In the genomic region with DNA sequence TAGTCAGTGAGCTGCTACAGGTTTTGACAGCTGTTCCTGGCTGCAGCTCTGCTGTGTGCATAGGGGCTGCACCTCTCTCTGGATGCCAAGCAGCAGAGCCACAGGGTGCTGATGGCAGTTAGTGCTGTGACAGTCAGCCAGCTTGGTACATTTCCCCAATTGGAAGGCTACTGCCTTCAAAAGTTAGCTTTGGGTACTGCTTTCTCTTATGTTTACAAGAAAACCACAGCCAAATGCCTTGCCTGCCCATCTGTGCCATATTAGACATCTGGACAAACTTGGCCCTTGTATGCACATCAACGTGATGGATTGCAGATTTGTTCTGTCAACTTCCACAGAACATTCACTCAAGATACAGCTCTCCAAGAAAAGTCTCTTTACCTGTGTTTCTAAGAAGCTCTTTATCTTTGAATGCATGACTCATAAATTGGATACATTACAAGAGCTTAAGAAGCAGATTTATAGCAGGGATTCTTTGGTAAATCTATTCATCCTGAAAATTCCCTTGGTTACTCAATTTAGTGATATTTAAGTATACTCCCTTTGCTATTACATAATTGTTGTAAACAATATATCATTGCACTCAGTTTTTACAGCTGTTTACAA, we compare ENCODE assay signal across 16 cellular contexts.
DNase-seq lines count a peak whose midpoint lies in the region; ATAC-seq, FAIRE-seq and TF ChIP-seq lines count a peak whose summit lies in the region.
"Had no signal": no experiment of that assay in that cellular context is flagged by ENCODE, and none has a peak within 500 bp of the region (broad histone marks: within the 10 kb centered on the region; RNA-seq: fewer than 3 reads in every experiment).

No MANE protein-coding gene starts in this region.

- no peaks in the 10 kb centered on the region for H3K9me3 Mint-ChIP-seq in activated T-helper 17 cell treated with anti-CD3 and anti-CD28 coated beads, Interleukin-2, amount 50 U/mL, for 72 hours
- no peaks in the 10 kb centered on the region for H3K9me3 Mint-ChIP-seq in endothelial cell (ENCODE audit: unreplicated experiment)
- H3K9me3 Mint-ChIP-seq: neural crest cell had no signal

- TF ChIP-seq CTCF in Loucy (conservative IDR thresholded peaks at IDR 0.05; ENCODE audit: low read length) (no peak), astrocyte of the spinal cord (IDR thresholded peaks at IDR 0.05; ENCODE audit: low read depth, low read length) (no peak), endothelial cell (IDR thresholded peaks at IDR 0.05; ENCODE audit: unreplicated experiment) (no peak)

- H3K27me3 Mint-ChIP-seq in activated T-helper 17 cell treated with anti-CD3 and anti-CD28 coated beads, Interleukin-2, amount 50 U/mL, for 72 hours = no peaks in the 10 kb centered on the region
- H3K27me3 Mint-ChIP-seq in endothelial cell (ENCODE audit: unreplicated experiment) = no peaks in the 10 kb centered on the region
- H3K27me3 Mint-ChIP-seq: CD4-positive, CD25-positive, alpha-beta regulatory T cell had no signal

- ATAC-seq in activated T-helper 17 cell treated with anti-CD3 and anti-CD28 coated beads, Interleukin-2, amount 50 U/mL, for 72 hours (replicated peaks) = no peak
- ATAC-seq in HG03139 (IDR thresholded peaks at IDR 0.05; ENCODE audit: unreplicated experiment) = no peak
- ATAC-seq: activated naive CD4-positive, alpha-beta T cell treated with anti-CD3 and anti-CD28 coated beads, Interleukin-2, amount 50 U/mL, for 72 hours; gastroesophageal sphincter; left ventricle myocardium superior had no signal

- TF ChIP-seq POLR2A in GM12892 (IDR thresholded peaks at IDR 0.05; ENCODE audit: low read depth, low read length) = no peak

- H3K4me2 ChIP-seq in Loucy (ENCODE audit: low read depth, low read length, poor library complexity, severe bottlenecking) = no peak overlapping the region

- H2AFZ ChIP-seq in Loucy (ENCODE audit: low read length) = peak overlapping the region; percentile 47

- H3K79me2 ChIP-seq in Loucy (ENCODE audit: insufficient read depth, low read length) = no peaks in the 10 kb centered on the region

- no peaks in the 10 kb centered on the region for H3K27me3 ChIP-seq in Loucy (ENCODE audit: insufficient read depth, low read length, poor library complexity, severe bottlenecking)
- H3K27me3 ChIP-seq: colonic mucosa, gastroesophageal sphincter had no signal

- no peaks in the 10 kb centered on the region for H3K9me3 ChIP-seq in Loucy (ENCODE audit: insufficient read depth, low read depth, low read length)
- H3K9me3 ChIP-seq: colonic mucosa, gastroesophageal sphincter had no signal

- no peak overlapping the region for H3K9ac ChIP-seq in Loucy (ENCODE audit: low read depth, low read length, poor library complexity, severe bottlenecking)

- H3K9me2 ChIP-seq in Loucy (replicated peaks; ENCODE audit: low read depth, low read length) = no peaks in the 10 kb centered on the region

- H3K4me3 Mint-ChIP-seq in activated T-helper 17 cell treated with anti-CD3 and anti-CD28 coated beads, Interleukin-2, amount 50 U/mL, for 72 hours = no peak overlapping the region
- H3K4me3 Mint-ChIP-seq in endothelial cell (ENCODE audit: unreplicated experiment) = no peak overlapping the region
- H3K4me3 Mint-ChIP-seq: CD4-positive, CD25-positive, alpha-beta regulatory T cell; neural crest cell had no signal

- peak; percentile 2 for DNase-seq in EL
- peak; percentile 75 for DNase-seq in astrocyte of the spinal cord (ENCODE audit: low read depth, low spot score)
- DNase-seq in kidney tubule cell (ENCODE audit: low spot score) = peak; percentile 1
- DNase-seq in GM12892 (ENCODE audit: insufficient read length) = no peak
- DNase-seq in endothelial cell (ENCODE audit: low spot score) = no peak
- DNase-seq: CD4-positive, CD25-positive, alpha-beta regulatory T cell; colonic mucosa; left ventricle myocardium superior; NCI-H526 treated with DMSO at 0.1 percent for 48 hours had no signal

- H4K20me1 ChIP-seq in Loucy (ENCODE audit: insufficient read depth, low read length, poor library complexity, severe bottlenecking) = no peaks in the 10 kb centered on the region

- no peak for FAIRE-seq in GM12892 (lab: Jason Lieb, UNC)

- H3F3A ChIP-seq in Loucy (ENCODE audit: low read depth) = no peaks in the 10 kb centered on the region

- in situ Hi-C loops in astrocyte of the spinal cord (cut with HindIII; ENCODE audit: low sequenced_read_pairs) = no loop called here

- H3K27ac Mint-ChIP-seq in activated T-helper 17 cell treated with anti-CD3 and anti-CD28 coated beads, Interleukin-2, amount 50 U/mL, for 72 hours = no peak overlapping the region
- H3K27ac Mint-ChIP-seq in endothelial cell (ENCODE audit: unreplicated experiment) = no peak overlapping the region
- H3K27ac Mint-ChIP-seq: activated naive CD4-positive, alpha-beta T cell treated with anti-CD3 and anti-CD28 coated beads, Interleukin-2, amount 50 U/mL, for 72 hours; CD4-positive, CD25-positive, alpha-beta regulatory T cell had no signal

- H3K4me3 ChIP-seq in Loucy (ENCODE audit: low read length, poor library complexity, severe bottlenecking) (no peak overlapping the region), astrocyte of the spinal cord (ENCODE audit: low read depth, low read length) (no peak overlapping the region)
- H3K4me3 ChIP-seq: colonic mucosa, gastroesophageal sphincter, SK-N-MC had no signal

- H3K36me3 Mint-ChIP-seq in activated T-helper 17 cell treated with anti-CD3 and anti-CD28 coated beads, Interleukin-2, amount 50 U/mL, for 72 hours (ENCODE audit: low read depth) = no peaks in the 10 kb centered on the region
- no peaks in the 10 kb centered on the region for H3K36me3 Mint-ChIP-seq in endothelial cell (ENCODE audit: low read depth, unreplicated experiment)
- H3K36me3 Mint-ChIP-seq: activated naive CD4-positive, alpha-beta T cell treated with anti-CD3 and anti-CD28 coated beads, Interleukin-2, amount 50 U/mL, for 72 hours; CD4-positive, CD25-positive, alpha-beta regulatory T cell had no signal

- no peaks in the 10 kb centered on the region for H3K36me3 ChIP-seq in Loucy (ENCODE audit: insufficient read depth, low read length)
- H3K36me3 ChIP-seq: colonic mucosa, gastroesophageal sphincter had no signal

- H3K4me1 ChIP-seq in Loucy (ENCODE audit: insufficient read depth, low read length, poor library complexity, severe bottlenecking) = peaks cover 12% of the 10 kb centered on the region
- H3K4me1 ChIP-seq: colonic mucosa had no signal

- no peaks in the 10 kb centered on the region for H3K4me1 Mint-ChIP-seq in activated T-helper 17 cell treated with anti-CD3 and anti-CD28 coated beads, Interleukin-2, amount 50 U/mL, for 72 hours
- H3K4me1 Mint-ChIP-seq in endothelial cell (ENCODE audit: unreplicated experiment) = peaks cover 5% of the 10 kb centered on the region
- H3K4me1 Mint-ChIP-seq: neural crest cell had no signal

Comparison
In these comparisons a context has a peak if more than half of its experiments do, and no peak if none do; other contexts are left out.
1. DNase-seq: peak in EL (single experiment), astrocyte of the spinal cord (single experiment) and kidney tubule cell (single experiment); none in GM12892 (single experiment) and endothelial cell (single experiment).